11 cellular contexts compared by ENCODE assay signal in genomic region chr3:136109499-136109898, GRCh38.
DNase-seq lines count a peak whose midpoint lies in the region; ATAC-seq and TF ChIP-seq lines count a peak whose summit lies in the region.
"Had no signal": no experiment of that assay in that cellular context is flagged by ENCODE, and none has a peak within 500 bp of the region (broad histone marks: within the 10 kb centered on the region; RNA-seq: fewer than 3 reads in every experiment).

No MANE protein-coding gene starts in this region.

- no peak for DNase-seq in activated CD8-positive, alpha-beta T cell treated with anti-CD3 and anti-CD28 coated beads for 36 hours
- no peak for DNase-seq in superior temporal gyrus (ENCODE audit: extremely low spot score)
- no peak for DNase-seq in DMS 273 (lab: John Stamatoyannopoulos, UW; ENCODE audit: unreplicated experiment)
- no peak for DNase-seq in progenitor cell of endocrine pancreas (ENCODE audit: low spot score, unreplicated experiment)
- no peak for DNase-seq in NCI-H69 (lab: John Stamatoyannopoulos, UW)
- DNase-seq: COR-L47, NCI-H524 treated with DMSO at 0.1 percent for 48 hours had no signal

- ATAC-seq in GM18861 (IDR thresholded peaks at IDR 0.05; ENCODE audit: unreplicated experiment) (peak; percentile 98), GM21447 (IDR thresholded peaks at IDR 0.05; ENCODE audit: unreplicated experiment) (peak; percentile 97), HG03064 (IDR thresholded peaks at IDR 0.05; ENCODE audit: low read depth, unreplicated experiment) (peak; percentile 97)
- peak; percentile 76 for ATAC-seq in activated CD8-positive, alpha-beta T cell treated with anti-CD3 and anti-CD28 coated beads for 36 hours
- ATAC-seq: stimulated activated memory B cell treated with anti-CD40 and anti-IgM and Interleukin-4, amounts not matched to agents 10 μg/mL and 1 μg/mL and 100 μg/mL, for 72 hours had no signal

- CTCF ChIA-PET in activated CD8-positive, alpha-beta T cell treated with anti-CD3 and anti-CD28 coated beads for 36 hours (lab: Charles Lee), result interaction anchor here (1.1 kb wide), 1 partner anchor 33 kb away, joined by 3 read pairs; no protein-coding TSS in a partner anchor

- no peak overlapping the region for H3K27ac Mint-ChIP-seq in activated CD8-positive, alpha-beta T cell treated with anti-CD3 and anti-CD28 coated beads for 36 hours
- H3K27ac Mint-ChIP-seq in progenitor cell of endocrine pancreas, result no peak overlapping the region
- H3K27ac Mint-ChIP-seq: stimulated activated memory B cell treated with anti-CD40 and anti-IgM and Interleukin-4, amounts not matched to agents 10 μg/mL and 1 μg/mL and 100 μg/mL, for 72 hours had no signal

- intact Hi-C loops in activated CD8-positive, alpha-beta T cell treated with anti-CD3 and anti-CD28 coated beads for 36 hours (cut with micrococcal nuclease), result no loop called here

- H3K4me3 Mint-ChIP-seq in activated CD8-positive, alpha-beta T cell treated with anti-CD3 and anti-CD28 coated beads for 36 hours, result no peak overlapping the region
- H3K4me3 Mint-ChIP-seq in progenitor cell of endocrine pancreas (ENCODE audit: low read depth), result no peak overlapping the region
- H3K4me3 Mint-ChIP-seq: stimulated activated memory B cell treated with anti-CD40 and anti-IgM and Interleukin-4, amounts not matched to agents 10 μg/mL and 1 μg/mL and 100 μg/mL, for 72 hours had no signal

- H3K9me3 Mint-ChIP-seq in activated CD8-positive, alpha-beta T cell treated with anti-CD3 and anti-CD28 coated beads for 36 hours, result no peaks in the 10 kb centered on the region
- H3K9me3 Mint-ChIP-seq in progenitor cell of endocrine pancreas (ENCODE audit: low read depth), result peaks cover 10% of the 10 kb centered on the region
- H3K9me3 Mint-ChIP-seq: stimulated activated memory B cell treated with anti-CD40 and anti-IgM and Interleukin-4, amounts not matched to agents 10 μg/mL and 1 μg/mL and 100 μg/mL, for 72 hours had no signal

- H3K27me3 Mint-ChIP-seq in activated CD8-positive, alpha-beta T cell treated with anti-CD3 and anti-CD28 coated beads for 36 hours, result no peaks in the 10 kb centered on the region
- H3K27me3 Mint-ChIP-seq in progenitor cell of endocrine pancreas, result no peaks in the 10 kb centered on the region
- H3K27me3 Mint-ChIP-seq: stimulated activated memory B cell treated with anti-CD40 and anti-IgM and Interleukin-4, amounts not matched to agents 10 μg/mL and 1 μg/mL and 100 μg/mL, for 72 hours had no signal

- peaks cover 17% of the 10 kb centered on the region for H3K4me1 Mint-ChIP-seq in activated CD8-positive, alpha-beta T cell treated with anti-CD3 and anti-CD28 coated beads for 36 hours (ENCODE audit: low read depth)
- no peaks in the 10 kb centered on the region for H3K4me1 Mint-ChIP-seq in progenitor cell of endocrine pancreas (ENCODE audit: low read depth)

- H3K36me3 Mint-ChIP-seq in activated CD8-positive, alpha-beta T cell treated with anti-CD3 and anti-CD28 coated beads for 36 hours (ENCODE audit: low read depth), result peaks cover 2% of the 10 kb centered on the region
- H3K36me3 Mint-ChIP-seq in progenitor cell of endocrine pancreas (ENCODE audit: insufficient read depth), result peaks cover 49% of the 10 kb centered on the region

- TF ChIP-seq CTCF in activated CD8-positive, alpha-beta T cell treated with anti-CD3 and anti-CD28 coated beads for 36 hours (IDR thresholded peaks at IDR 0.05), result no peak
- no peak for TF ChIP-seq CTCF in progenitor cell of endocrine pancreas (IDR thresholded peaks at IDR 0.05; ENCODE audit: unreplicated experiment)

- POLR2A ChIA-PET in activated CD8-positive, alpha-beta T cell treated with anti-CD3 and anti-CD28 coated beads for 36 hours (lab: Charles Lee), result interaction anchor here (0.9 kb wide), 1 partner anchor 643 kb away, joined by 3 read pairs; the partner anchor contains the start of gene STAG1
